ENCODE assay signal across 36 cellular contexts in the genomic region with DNA sequence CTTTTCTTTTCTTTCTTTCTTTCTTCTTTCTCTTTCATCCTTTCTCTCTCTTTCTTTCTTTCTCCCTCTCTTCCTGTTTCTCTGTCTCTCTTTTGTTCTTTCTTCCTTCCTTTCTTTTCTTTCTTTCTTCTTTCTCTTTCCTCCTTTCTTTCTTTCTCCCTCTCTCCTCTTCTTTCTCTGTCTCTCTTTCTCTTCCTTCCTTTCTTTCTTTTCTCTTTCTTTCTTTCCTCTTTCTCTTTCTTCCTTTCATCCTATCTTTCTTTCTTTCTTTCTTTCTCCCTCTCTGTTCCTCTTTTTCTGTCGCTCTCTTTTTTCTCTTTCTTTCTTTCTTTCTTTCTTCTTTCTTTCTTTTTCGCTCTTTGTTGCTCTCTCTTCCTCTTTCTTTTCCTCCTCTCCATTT.
"Had no signal": no experiment of that assay in that cellular context is flagged by ENCODE, and none has a peak within 500 bp of the region (broad histone marks: within the 10 kb centered on the region; RNA-seq: fewer than 3 reads in every experiment).

No MANE protein-coding gene starts in this region.

- FAIRE-seq: astrocyte, colon, TTC549 had no signal

- H3K36me3 ChIP-seq: adrenal gland, brain microvascular endothelial cell, breast epithelium had no signal

- H3K27me3 ChIP-seq: adrenal gland, body of pancreas, brain microvascular endothelial cell, breast epithelium had no signal

- H3K4me3 Mint-ChIP-seq: activated B cell treated with CpG ODN at 0.5 μM for 24 hours; activated CD4-positive, alpha-beta memory T cell treated with anti-CD3 and anti-CD28 coated beads for 36 hours; activated CD4-positive, alpha-beta T cell treated with anti-CD3 and anti-CD28 coated beads, Interleukin-2, amount 10 ng/mL, durations not matched to agents 24 days and 14 days; activated naive CD4-positive, alpha-beta T cell treated with anti-CD3 and anti-CD28 coated beads for 36 hours; activated naive CD8-positive, alpha-beta T cell treated with anti-CD3 and anti-CD28 coated beads for 36 hours; activated T-cell treated with anti-CD3 and anti-CD28 coated beads, Interleukin-2, amount 50 U/mL, for 4 hours; activated T-cell treated with anti-CD3 and anti-CD28 coated beads, Interleukin-2, amount 50 U/mL, for 72 hours; activated T-helper 1 cell treated with anti-CD3 and anti-CD28 coated beads, Interleukin-12 subunit alpha, Interleukin-12 subunit beta, Interleukin-2, Interleukin-4 antibody, amounts not matched to agents 30 ng/mL and 10 ng/mL and 1 ng/mL, durations not matched to agents 14 hours and 24 hours and 36 hours; activated T-helper 17 cell treated with anti-CD3 and anti-CD28 coated beads, Interleukin-2, amount 50 U/mL, for 72 hours; T-helper 1 cell treated with Interleukin-12 subunit alpha and Interleukin-12 subunit beta and Interleukin-4 antibody, amounts not matched to agents 30 μg/mL and 1 μg/mL, for 36 hours; T-helper 2 cell treated with Interferon-gamma antibody and Interleukin-4, amounts not matched to agents 5 μg/mL and 100 μg/mL, for 36 hours had no signal

- H3K27me3 Mint-ChIP-seq: activated B cell treated with CpG ODN at 0.5 μM for 24 hours; activated CD4-positive, alpha-beta memory T cell treated with anti-CD3 and anti-CD28 coated beads for 36 hours; activated CD4-positive, alpha-beta T cell treated with anti-CD3 and anti-CD28 coated beads, Interleukin-2, amount 10 ng/mL, durations not matched to agents 24 days and 14 days; activated naive CD8-positive, alpha-beta T cell treated with anti-CD3 and anti-CD28 coated beads for 36 hours; activated T-helper 17 cell treated with anti-CD3 and anti-CD28 coated beads, Interleukin-2, amount 50 U/mL, for 72 hours had no signal

- H3K27ac Mint-ChIP-seq: activated B cell treated with CpG ODN at 0.5 μM for 24 hours; activated CD4-positive, alpha-beta memory T cell treated with anti-CD3 and anti-CD28 coated beads for 36 hours; activated CD4-positive, alpha-beta T cell treated with anti-CD3 and anti-CD28 coated beads, Interleukin-2, amount 10 ng/mL, durations not matched to agents 24 days and 14 days; activated naive CD4-positive, alpha-beta T cell treated with anti-CD3 and anti-CD28 coated beads for 36 hours; activated naive CD4-positive, alpha-beta T cell treated with anti-CD3 and anti-CD28 coated beads, Interleukin-2, amount 50 U/mL, for 72 hours; activated naive CD8-positive, alpha-beta T cell treated with anti-CD3 and anti-CD28 coated beads for 36 hours; activated T-cell treated with anti-CD3 and anti-CD28 coated beads, Interleukin-2, amount 50 U/mL, for 72 hours; activated T-helper 1 cell treated with anti-CD3 and anti-CD28 coated beads, Interleukin-12 subunit alpha, Interleukin-12 subunit beta, Interleukin-2, Interleukin-4 antibody, amounts not matched to agents 30 ng/mL and 10 ng/mL and 1 ng/mL, durations not matched to agents 14 hours and 24 hours and 36 hours; activated T-helper 17 cell treated with anti-CD3 and anti-CD28 coated beads, Interleukin-2, amount 50 U/mL, for 72 hours; T-helper 1 cell treated with Interleukin-12 subunit alpha and Interleukin-12 subunit beta and Interleukin-4 antibody, amounts not matched to agents 30 μg/mL and 1 μg/mL, for 36 hours; T-helper 2 cell treated with Interferon-gamma antibody and Interleukin-4, amounts not matched to agents 5 μg/mL and 100 μg/mL, for 36 hours had no signal

- H3K36me3 Mint-ChIP-seq: activated CD4-positive, alpha-beta memory T cell treated with anti-CD3 and anti-CD28 coated beads for 36 hours had no signal

- H3K4me1 ChIP-seq: adrenal gland, body of pancreas, breast epithelium had no signal

- H3K9me3 ChIP-seq: adrenal gland, body of pancreas had no signal

- DNase-seq: activated B cell treated with CpG ODN at 0.5 μM for 24 hours; activated CD4-positive, alpha-beta memory T cell treated with anti-CD3 and anti-CD28 coated beads for 36 hours; activated CD4-positive, alpha-beta T cell treated with anti-CD3 and anti-CD28 coated beads for 4 hours; activated CD4-positive, alpha-beta T cell treated with anti-CD3 and anti-CD28 coated beads, Interleukin-2, amount 10 ng/mL, durations not matched to agents 24 days and 14 days; activated CD4-positive, alpha-beta T cell treated with anti-CD3 and anti-CD28 coated beads, Interleukin-2, amount 50 U/mL, for 1 hour; activated CD4-positive, alpha-beta T cell treated with anti-CD3 and anti-CD28 coated beads, Interleukin-2, amount 50 U/mL, for 4 hours; activated CD4-positive, CD25-positive, alpha-beta regulatory T cell treated with anti-CD3 and anti-CD28 coated beads, Interleukin-2, amount 50 U/mL, for 72 hours; activated CD8-positive, alpha-beta memory T cell treated with anti-CD3 and anti-CD28 coated beads, Interleukin-2, amount 50 U/mL, for 4 hours; activated effector memory CD4-positive, alpha-beta T cell treated with anti-CD3 and anti-CD28 coated beads, Interleukin-2, amount 50 U/mL, for 16 hours; activated gamma-delta T cell treated with Interleukin-2 at 50 U/mL for 16 hours; activated naive CD4-positive, alpha-beta T cell; activated naive CD4-positive, alpha-beta T cell treated with anti-CD3 and anti-CD28 coated beads for 36 hours; activated naive CD4-positive, alpha-beta T cell treated with anti-CD3 and anti-CD28 coated beads, Interleukin-2, amount 50 U/mL, for 16 hours; activated naive CD8-positive, alpha-beta T cell treated with anti-CD3 and anti-CD28 coated beads for 36 hours; activated T-cell treated with anti-CD3 and anti-CD28 coated beads for 4 hours; activated T-cell treated with anti-CD3 and anti-CD28 coated beads, Interleukin-2, amount 50 U/mL, for 1 hour; activated T-cell treated with anti-CD3 and anti-CD28 coated beads, Interleukin-2, amount 50 U/mL, for 4 hours; activated T-cell treated with anti-CD3 and anti-CD28 coated beads, Interleukin-2, amount 50 U/mL, for 72 hours; adrenal gland; amniotic stem cell; aorta; body of pancreas; brain microvascular endothelial cell; central memory CD4-positive, alpha-beta T cell; T-helper 2 cell; T-helper 9 cell had no signal

- H3K4me1 Mint-ChIP-seq: activated B cell treated with CpG ODN at 0.5 μM for 24 hours; activated CD4-positive, alpha-beta T cell treated with anti-CD3 and anti-CD28 coated beads, Interleukin-2, amount 10 ng/mL, durations not matched to agents 24 days and 14 days; activated naive CD8-positive, alpha-beta T cell treated with anti-CD3 and anti-CD28 coated beads for 36 hours; activated T-helper 17 cell treated with anti-CD3 and anti-CD28 coated beads, Interleukin-2, amount 50 U/mL, for 72 hours had no signal

- H3K4me3 ChIP-seq: adrenal gland, body of pancreas, breast epithelium had no signal

- ATAC-seq: activated naive CD4-positive, alpha-beta T cell treated with anti-CD3 and anti-CD28 coated beads, Interleukin-2, amount 50 U/mL, for 72 hours; activated T-cell treated with anti-CD3 and anti-CD28 coated beads, Interleukin-2, amount 50 U/mL, for 4 hours; activated T-cell treated with anti-CD3 and anti-CD28 coated beads, Interleukin-2, amount 50 U/mL, for 72 hours; activated T-helper 17 cell treated with anti-CD3 and anti-CD28 coated beads, Interleukin-2, amount 50 U/mL, for 72 hours; body of pancreas had no signal

- H3K27ac ChIP-seq: adrenal gland, body of pancreas, brain microvascular endothelial cell, breast epithelium, VCaP had no signal
